In genomic region chr2:207807516-207807915, GRCh38 we compare ENCODE assay signal across 15 cellular contexts. TPM values are rescaled to one million over a fixed set of nuclear protein-coding genes. Genes with fewer than 3 reads are reported as not detected.
DNase-seq lines count a peak whose midpoint lies in the region; ATAC-seq and TF ChIP-seq lines count a peak whose summit lies in the region.
"Had no signal": no experiment of that assay in that cellular context is flagged by ENCODE, and none has a peak within 500 bp of the region (broad histone marks: within the 10 kb centered on the region; RNA-seq: fewer than 3 reads in every experiment).

No MANE protein-coding gene starts in this region.

- no peak overlapping the region for H3K4me3 ChIP-seq in GM12865 (ENCODE audit: low read depth, low read length)
- no peak overlapping the region for H3K4me3 ChIP-seq in A673 (ENCODE audit: low read depth, low read length, poor library complexity, severe bottlenecking)
- H3K4me3 ChIP-seq: BLaER1 treated with 17β-estradiol and CSF1 and Interleukin-3, amounts not matched to agents 10 nM and 100 nM; cardiac muscle cell; SJSA1 had no signal

- BruUV-seq in A673 (replicated peaks; lab: Mats Ljungman, UMichigan), result no TSS peak

- H3K27me3 ChIP-seq in A673 (replicated peaks; ENCODE audit: insufficient read depth, low read depth, low read length, poor library complexity), result no peaks in the 10 kb centered on the region
- H3K27me3 ChIP-seq: BLaER1 treated with 17β-estradiol and CSF1 and Interleukin-3, amounts not matched to agents 10 nM and 100 nM; cardiac muscle cell; neutrophil; SJSA1 had no signal

- H3K9me3 Mint-ChIP-seq in activated naive CD8-positive, alpha-beta T cell treated with anti-CD3 and anti-CD28 coated beads, Interleukin-2, amount 50 U/mL, for 24 hours, result no peaks in the 10 kb centered on the region
- H3K9me3 Mint-ChIP-seq: activated T-helper 2 cell treated with anti-CD3 and anti-CD28 coated beads, Interferon-gamma antibody, Interleukin-2, Interleukin-4, amounts not matched to agents 10 μg/mL and 5 μg/mL and 100 μg/mL, durations not matched to agents 14 hours and 24 hours and 36 hours had no signal

- no peak overlapping the region for H3K4me3 Mint-ChIP-seq in activated naive CD8-positive, alpha-beta T cell treated with anti-CD3 and anti-CD28 coated beads, Interleukin-2, amount 50 U/mL, for 24 hours

- peaks cover 5% of the 10 kb centered on the region for H3K27me3 Mint-ChIP-seq in activated naive CD8-positive, alpha-beta T cell treated with anti-CD3 and anti-CD28 coated beads, Interleukin-2, amount 50 U/mL, for 24 hours

- H3K36me3 Mint-ChIP-seq in activated naive CD8-positive, alpha-beta T cell treated with anti-CD3 and anti-CD28 coated beads, Interleukin-2, amount 50 U/mL, for 24 hours (ENCODE audit: low read depth), result no peaks in the 10 kb centered on the region

- H3K27ac Mint-ChIP-seq in activated naive CD8-positive, alpha-beta T cell treated with anti-CD3 and anti-CD28 coated beads, Interleukin-2, amount 50 U/mL, for 24 hours, result no peak overlapping the region
- H3K27ac Mint-ChIP-seq: activated T-helper 2 cell treated with anti-CD3 and anti-CD28 coated beads, Interferon-gamma antibody, Interleukin-2, Interleukin-4, amounts not matched to agents 10 μg/mL and 5 μg/mL and 100 μg/mL, durations not matched to agents 14 hours and 24 hours and 36 hours had no signal

- no peak overlapping the region for H3K27ac ChIP-seq in A673 (ENCODE audit: low read depth, low read length, poor library complexity, severe bottlenecking)
- H3K27ac ChIP-seq: BLaER1 treated with 17β-estradiol and CSF1 and Interleukin-3, amounts not matched to agents 10 nM and 100 nM; cardiac muscle cell; neutrophil; SJSA1 had no signal

- H3K36me3 ChIP-seq in A673 (ENCODE audit: insufficient read depth, low read length, poor library complexity, severe bottlenecking), result no peaks in the 10 kb centered on the region
- H3K36me3 ChIP-seq: BLaER1 treated with 17β-estradiol and CSF1 and Interleukin-3, amounts not matched to agents 10 nM and 100 nM; cardiac muscle cell; neutrophil; SJSA1 had no signal

- H3K4me1 Mint-ChIP-seq in activated naive CD8-positive, alpha-beta T cell treated with anti-CD3 and anti-CD28 coated beads, Interleukin-2, amount 50 U/mL, for 24 hours, result peaks cover 4% of the 10 kb centered on the region

- CTCF ChIA-PET in A673 (lab: Charles Lee), result no interaction called here

- no peaks in the 10 kb centered on the region for H3K4me1 ChIP-seq in A673 (ENCODE audit: insufficient read depth, low read length, poor library complexity, severe bottlenecking)
- H3K4me1 ChIP-seq: SJSA1 had no signal

- ATAC-seq in GM19035 (IDR thresholded peaks at IDR 0.05; ENCODE audit: unreplicated experiment), result peak; percentile 71
- peak; percentile 86 for ATAC-seq in HG02852 (IDR thresholded peaks at IDR 0.05; ENCODE audit: unreplicated experiment)
- ATAC-seq in activated naive CD8-positive, alpha-beta T cell treated with anti-CD3 and anti-CD28 coated beads, Interleukin-2, amount 50 U/mL, for 24 hours, result peak; percentile 78
- ATAC-seq in HG02840 (IDR thresholded peaks at IDR 0.05; ENCODE audit: low FRiP score, unreplicated experiment), result no peak

- intact Hi-C loops in A673 (cut with micrococcal nuclease; ENCODE audit: unreplicated experiment), result no loop called here

- peak; percentile 82 for DNase-seq in GM12865 (ENCODE audit: low read depth)
- no peak for DNase-seq in activated naive CD8-positive, alpha-beta T cell treated with anti-CD3 and anti-CD28 coated beads, Interleukin-2, amount 50 U/mL, for 24 hours
- DNase-seq in A673 (ENCODE audit: low spot score), result no peak
- DNase-seq in D341Med (ENCODE audit: low spot score), result no peak
- DNase-seq in SIG-M5 (lab: John Stamatoyannopoulos, UW), result no peak
- DNase-seq: IMR-90, NCI-H187 treated with DMSO at 0.1 percent for 48 hours had no signal

- POLR2A ChIA-PET in A673 (lab: Charles Lee; ENCODE audit: low non-redundant PET), result no interaction called here

- no peak for TF ChIP-seq CTCF in GM12865 (IDR thresholded peaks at IDR 0.05; ENCODE audit: insufficient read depth, low read depth, low read length, missing control alignments)
- TF ChIP-seq CTCF in A673 (conservative IDR thresholded peaks at IDR 0.05; ENCODE audit: low read depth, low read length), result no peak

- no peaks in the 10 kb centered on the region for H3K9me3 ChIP-seq in A673 (ENCODE audit: low read depth, low read length, poor library complexity, severe bottlenecking)
- H3K9me3 ChIP-seq: BLaER1 treated with 17β-estradiol and CSF1 and Interleukin-3, amounts not matched to agents 10 nM and 100 nM; neutrophil; SJSA1 had no signal

RNA-seq across cellular contexts. Expression of gene FZD5, which starts 37.8 kb away (rescaled TPM):
- total RNA-seq in A673 (2021), result 0.86 and 1.8 TPM in 2 replicates
